Comparison of ENCODE assay signal across 9 cellular contexts in genomic region chr7:111380945-111381344, GRCh38.
"Had no signal": no experiment of that assay in that cellular context is flagged by ENCODE, and none has a peak within 500 bp of the region (broad histone marks: within the 10 kb centered on the region; RNA-seq: fewer than 3 reads in every experiment).

No MANE protein-coding gene starts in this region.

- DNase-seq: activated CD4-positive, alpha-beta T cell treated with anti-CD3 and anti-CD28 coated beads for 4 hours; activated CD8-positive, alpha-beta memory T cell treated with anti-CD3 and anti-CD28 coated beads, Interleukin-2, amount 50 U/mL, for 48 hours; activated CD8-positive, alpha-beta T cell treated with anti-CD3 and anti-CD28 coated beads for 36 hours; activated naive CD4-positive, alpha-beta T cell treated with Interleukin-2 at 50 U/mL for 16 hours; foreskin keratinocyte; head of caudate nucleus; left ventricle myocardium superior; naive B cell; retina had no signal

- H3K9me3 Mint-ChIP-seq: activated CD8-positive, alpha-beta T cell treated with anti-CD3 and anti-CD28 coated beads for 36 hours had no signal

- H3K27me3 Mint-ChIP-seq: activated CD8-positive, alpha-beta T cell treated with anti-CD3 and anti-CD28 coated beads for 36 hours; naive B cell had no signal

- H3K27ac Mint-ChIP-seq: activated CD8-positive, alpha-beta T cell treated with anti-CD3 and anti-CD28 coated beads for 36 hours; naive B cell had no signal

- H3K4me3 Mint-ChIP-seq: activated CD8-positive, alpha-beta T cell treated with anti-CD3 and anti-CD28 coated beads for 36 hours; naive B cell had no signal

- ATAC-seq: activated CD8-positive, alpha-beta T cell treated with anti-CD3 and anti-CD28 coated beads for 36 hours; foreskin keratinocyte; left ventricle myocardium superior had no signal
